Comparison of ENCODE assay signal across 8 cellular contexts in the genomic region with DNA sequence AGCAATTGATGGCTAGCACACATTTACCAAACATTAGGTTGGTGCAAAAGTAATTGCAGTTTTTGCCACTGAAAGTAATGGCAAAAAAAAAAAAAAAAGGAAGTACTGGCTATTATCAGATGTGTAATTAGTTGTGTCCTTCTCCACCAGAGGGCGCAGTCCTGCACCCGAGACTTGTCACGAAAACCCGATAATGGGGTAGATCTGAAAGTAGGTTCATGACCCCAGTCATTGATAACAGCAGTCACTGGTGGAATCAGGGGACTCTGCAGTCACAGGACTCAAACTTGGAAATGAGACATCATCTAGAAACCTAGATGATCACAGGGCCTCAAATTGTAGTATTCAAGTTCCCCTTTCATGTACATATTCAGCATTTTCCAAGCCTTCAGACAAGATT. TPM values are rescaled to one million over a fixed set of nuclear protein-coding genes. Genes with fewer than 3 reads are reported as not detected.
DNase-seq lines count a peak whose midpoint lies in the region; ATAC-seq and TF ChIP-seq lines count a peak whose summit lies in the region.

No MANE protein-coding gene starts in this region.

- peak; percentile 64 for ATAC-seq in GM18508 (IDR thresholded peaks at IDR 0.05; ENCODE audit: insufficient read depth, unreplicated experiment)
- ATAC-seq in HG03442 (IDR thresholded peaks at IDR 0.05; ENCODE audit: unreplicated experiment): peak; percentile 74
- ATAC-seq in Panc1: no peak
- ATAC-seq in activated T-cell treated with anti-CD3 and anti-CD28 coated beads, Interleukin-2, amount 50 U/mL, for 72 hours (replicated peaks in 1 of 2): peak; percentile 51 to 77

- no peaks in the 10 kb centered on the region for H3K36me3 Mint-ChIP-seq in activated T-cell treated with anti-CD3 and anti-CD28 coated beads, Interleukin-2, amount 50 U/mL, for 72 hours (ENCODE audit: insufficient read depth in 2 of 2)

- H3K9me3 ChIP-seq in Panc1 (ENCODE audit: control insufficient read depth, insufficient read depth, low read depth, low read length) (no peaks in the 10 kb centered on the region), sigmoid colon (no peaks in the 10 kb centered on the region)

- no peak for TF ChIP-seq EP300 in sigmoid colon (IDR thresholded peaks at IDR 0.05)

- H3K4me3 ChIP-seq in AG09309 (ENCODE audit: control insufficient read depth, low read depth, low read length) (no peak overlapping the region), Panc1 (ENCODE audit: low read depth in 2 of 2, low read length in 2 of 2) (no peak overlapping the region), sigmoid colon (no peak overlapping the region)

- H3K4me1 Mint-ChIP-seq in activated T-cell treated with anti-CD3 and anti-CD28 coated beads, Interleukin-2, amount 50 U/mL, for 72 hours (ENCODE audit: low read depth): peaks cover 9% of the 10 kb centered on the region

- H3K27me3 Mint-ChIP-seq in activated T-cell treated with anti-CD3 and anti-CD28 coated beads, Interleukin-2, amount 50 U/mL, for 72 hours (ENCODE audit: low read depth): peaks cover 6% of the 10 kb centered on the region

- BruUV-seq in Panc1 (replicated peaks; lab: Mats Ljungman, UMichigan): no TSS peak

- TF ChIP-seq CTCF in AG09309 (IDR thresholded peaks at IDR 0.05; ENCODE audit: control insufficient read depth, insufficient read depth, low read depth, low read length, missing control alignments): peak; percentile 58
- peak; percentile 78 for TF ChIP-seq CTCF in Panc1 (IDR thresholded peaks at IDR 0.05)
- TF ChIP-seq CTCF in sigmoid colon (IDR thresholded peaks at IDR 0.05): peak in 2 of 4 experiments; percentile 15 to 20

- no peak overlapping the region for H3K27ac Mint-ChIP-seq in activated T-cell treated with anti-CD3 and anti-CD28 coated beads, Interleukin-2, amount 50 U/mL, for 72 hours

- no peak for TF ChIP-seq POLR2A in sigmoid colon (IDR thresholded peaks at IDR 0.05)

- H3K4me1 ChIP-seq in Panc1 (ENCODE audit: control insufficient read depth, insufficient read depth, low read length): no peaks in the 10 kb centered on the region
- no peaks in the 10 kb centered on the region for H3K4me1 ChIP-seq in sigmoid colon

- no peaks in the 10 kb centered on the region for H3K9me3 Mint-ChIP-seq in activated T-cell treated with anti-CD3 and anti-CD28 coated beads, Interleukin-2, amount 50 U/mL, for 72 hours

- H3K4me3 Mint-ChIP-seq in activated T-cell treated with anti-CD3 and anti-CD28 coated beads, Interleukin-2, amount 50 U/mL, for 72 hours: peak overlapping the region; percentile 29 to 40

- DNase-seq in AG09309 (ENCODE audit: low read depth): no peak
- no peak for DNase-seq in Panc1 (ENCODE audit: low read depth, low spot score)
- DNase-seq in activated T-cell treated with anti-CD3 and anti-CD28 coated beads, Interleukin-2, amount 50 U/mL, for 72 hours: peak; percentile 49 to 58
- DNase-seq in head of caudate nucleus: peak in 40 of 42 donors; percentile 11 to 81 (median 51)
- DNase-seq in sigmoid colon: peak; percentile 68
- DNase-seq in GOT3 (lab: John Stamatoyannopoulos, UW): no peak

- H3K27ac ChIP-seq in Panc1 (ENCODE audit: low read length) (no peak overlapping the region), sigmoid colon (no peak overlapping the region)

- H3K27me3 ChIP-seq in Panc1 (ENCODE audit: control insufficient read depth, insufficient read depth, low read length) (no peaks in the 10 kb centered on the region), sigmoid colon (no peaks in the 10 kb centered on the region)

- POLR2A ChIA-PET in Panc1 (lab: Charles Lee): no interaction called here

- 0 to 2% methylated on average over 4 of the region's 4 CpGs for WGBS in sigmoid colon, 2 donors

- in situ Hi-C loops in Panc1 (cut with HindIII; ENCODE audit: low pct_unique_long_range_greater_than_20kb, low sequenced_read_pairs): no loop called here

- H3K36me3 ChIP-seq in Panc1 (ENCODE audit: control insufficient read depth, insufficient read depth, low read length) (no peaks in the 10 kb centered on the region), sigmoid colon (no peaks in the 10 kb centered on the region)

- CTCF ChIA-PET in Panc1 (lab: Charles Lee): interaction anchor here (1.6 kb wide), 1 partner anchor 145 kb away, joined by 6 read pairs; no protein-coding TSS in a partner anchor

- intact Hi-C loops in Panc1 (cut with micrococcal nuclease; ENCODE audit: unreplicated experiment): loop anchor here (10.0 kb wide), 1 partner anchor 149 kb away; a partner anchor contains a TSS
- intact Hi-C loops in head of caudate nucleus (cut with DNase I): no loop called here
- intact Hi-C loops in sigmoid colon (cut with DNase I): no loop called here

RNA-seq across cellular contexts. Expression of a gene that starts 13.1 kb away (rescaled TPM):
- 44.5 TPM for total RNA-seq in Panc1 (2021; ENCODE audit: unreplicated experiment)
- 28.7 TPM for polyA plus RNA-seq in Panc1 (2012; ENCODE audit: insufficient read length)
- total RNA-seq in activated T-cell treated with anti-CD3 and anti-CD28 coated beads, Interleukin-2, amount 50 U/mL, for 72 hours: 10 to 100 TPM; 85.4 to 92.3 TPM
- total RNA-seq in sigmoid colon: 10 to 100 TPM; 32.6 to 63.1 (median 51.3) TPM
- 10 to 100 TPM; 18.0 to 28.7 (median 25.6) TPM for polyA plus RNA-seq in sigmoid colon

RNA-seq across cellular contexts. Expression of a gene that starts 26.8 kb away (rescaled TPM):
- total RNA-seq in Panc1 (2021; ENCODE audit: unreplicated experiment) (173 TPM), sigmoid colon (100 to 1,000 TPM; 321 to 371 (median 343) TPM)
- polyA plus RNA-seq in Panc1 (2012; ENCODE audit: insufficient read length): 215 TPM
- total RNA-seq in activated T-cell treated with anti-CD3 and anti-CD28 coated beads, Interleukin-2, amount 50 U/mL, for 72 hours: 100 to 1,000 TPM; 229 to 424 TPM
- 1,000 to 10,000 TPM in 1 of 3 donors, 100 to 1,000 TPM in 2; 775 to 1,356 (median 840) TPM for polyA plus RNA-seq in sigmoid colon

Comparison
In these comparisons a context has a peak if more than half of its experiments do, and no peak if none do; other contexts are left out.
1. DNase-seq: peak in activated T-cell treated with anti-CD3 and anti-CD28 coated beads, Interleukin-2, amount 50 U/mL, for 72 hours (2 of 2), head of caudate nucleus (40 of 42) and sigmoid colon (single experiment); none in AG09309 (single experiment), Panc1 (single experiment) and GOT3 (single experiment).